2 cellular contexts compared by ENCODE assay signal in genomic region chr1:121403254-121403653, GRCh38.
DNase-seq lines count a peak whose midpoint lies in the region; ATAC-seq, FAIRE-seq and TF ChIP-seq lines count a peak whose summit lies in the region.
"Not testable (repeated sequence)": the region's sequence is repeated elsewhere in the genome, so short reads cannot be mapped to it uniquely, and the experiment has no call there.

No MANE protein-coding gene starts in this region.

- not testable (repeated sequence) for TF ChIP-seq CTCF in K562 (IDR thresholded peaks at IDR 0.05 in 2 of 3, conservative IDR thresholded peaks at IDR 0.05 in 1 of 3; ENCODE audit: insufficient read depth in 2 of 3, low read depth in 1 of 3, low read length in 3 of 3)

- not testable (repeated sequence) for DNase-seq in K562 (ENCODE audit: extremely low read depth in 1 of 4, low spot score in 3 of 4)

- POLR2A ChIA-PET in K562 (lab: Yijun Ruan, JAX): not testable (repeated sequence)

- H3K9me3 Mint-ChIP-seq in stimulated activated naive CD8-positive, alpha-beta T cell treated with anti-CD3 and anti-CD28 coated beads, Interleukin-15, Interleukin-2, amounts not matched to agents 100 ng/mL and 50 ng/mL, for 24 hours: peaks cover 16% of the 10 kb centered on the region

- not testable (repeated sequence) for H3K4me3 ChIP-seq in K562

- not testable (repeated sequence) for FAIRE-seq in K562 (lab: Jason Lieb, UNC)

- not testable (repeated sequence) for TF ChIP-seq EP300 in K562 (IDR thresholded peaks at IDR 0.05; ENCODE audit: low read length)

- not testable (repeated sequence) for H2AFZ ChIP-seq in K562 (ENCODE audit: low read depth, low read length)

- peaks cover 16% of the 10 kb centered on the region for H3K36me3 Mint-ChIP-seq in stimulated activated naive CD8-positive, alpha-beta T cell treated with anti-CD3 and anti-CD28 coated beads, Interleukin-15, Interleukin-2, amounts not matched to agents 100 ng/mL and 50 ng/mL, for 24 hours (ENCODE audit: low read depth)

- H4K20me1 ChIP-seq in K562 (replicated peaks; ENCODE audit: control insufficient read depth, insufficient read depth, low read length): not testable (repeated sequence)

- not testable (repeated sequence) for H3K4me1 ChIP-seq in K562 (replicated peaks in 1 of 2; ENCODE audit: control insufficient read depth in 2 of 2, insufficient read depth in 2 of 2, low read length in 2 of 2)

- H3K9ac ChIP-seq in K562 (ENCODE audit: insufficient read depth in 1 of 2, low read depth in 2 of 2, low read length in 2 of 2): not testable (repeated sequence)

- H3K4me2 ChIP-seq in K562 (ENCODE audit: insufficient read depth, low read length): not testable (repeated sequence)

- ATAC-seq in K562: not testable (repeated sequence)

- H3K27me3 ChIP-seq in K562 (ENCODE audit: control insufficient read depth in 2 of 2, insufficient read depth in 2 of 2, low read length in 2 of 2): not testable (repeated sequence)

- H3K36me3 ChIP-seq in K562 (ENCODE audit: control insufficient read depth, insufficient read depth, low read length): not testable (repeated sequence)

- not testable (repeated sequence) for H3K79me2 ChIP-seq in K562 (ENCODE audit: control insufficient read depth, insufficient read depth, low read length)

- not testable (repeated sequence) for H3K4me3 Mint-ChIP-seq in stimulated activated naive CD8-positive, alpha-beta T cell treated with anti-CD3 and anti-CD28 coated beads, Interleukin-15, Interleukin-2, amounts not matched to agents 100 ng/mL and 50 ng/mL, for 24 hours

- not testable (repeated sequence) for H3K27ac ChIP-seq in K562 (ENCODE audit: extremely low read depth, low read depth, low read length)

- H3K27me3 Mint-ChIP-seq in stimulated activated naive CD8-positive, alpha-beta T cell treated with anti-CD3 and anti-CD28 coated beads, Interleukin-15, Interleukin-2, amounts not matched to agents 100 ng/mL and 50 ng/mL, for 24 hours: peaks cover 16% of the 10 kb centered on the region

- peak overlapping the region; percentile 28 for H3K27ac Mint-ChIP-seq in stimulated activated naive CD8-positive, alpha-beta T cell treated with anti-CD3 and anti-CD28 coated beads, Interleukin-15, Interleukin-2, amounts not matched to agents 100 ng/mL and 50 ng/mL, for 24 hours

- TF ChIP-seq POLR2A in K562 (conservative IDR thresholded peaks at IDR 0.05): not testable (repeated sequence)

- in situ Hi-C loops in K562 (cut with MboI): not testable (repeated sequence)

- intact Hi-C loops in K562 (cut with micrococcal nuclease): not testable (repeated sequence)

- BruUV-seq in K562 (replicated peaks; lab: Mats Ljungman, UMichigan): not testable (repeated sequence)

- H3K9me1 ChIP-seq in K562 (ENCODE audit: control insufficient read depth, insufficient read depth, low read length): not testable (repeated sequence)

- H3K4me1 Mint-ChIP-seq in stimulated activated naive CD8-positive, alpha-beta T cell treated with anti-CD3 and anti-CD28 coated beads, Interleukin-15, Interleukin-2, amounts not matched to agents 100 ng/mL and 50 ng/mL, for 24 hours (ENCODE audit: low read depth): peaks cover 20% of the 10 kb centered on the region

- not testable (repeated sequence) for H3K9me3 ChIP-seq in K562 (replicated peaks; ENCODE audit: control insufficient read depth, insufficient read depth, low read depth, low read length)

- CTCF ChIA-PET in K562 (lab: Yijun Ruan, JAX; ENCODE audit: low intra/inter-chr PET ratio): not testable (repeated sequence)

- not testable (repeated sequence) for TF ChIP-seq RAD21 in K562 (CRISPR knock-in tag; conservative IDR thresholded peaks at IDR 0.05 in 1 of 2, IDR thresholded peaks at IDR 0.05 in 1 of 2)

- 79% methylated on average over 4 of the region's 7 CpGs for WGBS in K562 (ENCODE audit: insufficient coverage, low coverage, missing lambda C conversion rate)

TF ChIP-seq in K562, 482 proteins besides CTCF, POLR2A, EP300 and RAD21:
- TF ChIP-seq ZNF354B (CRISPR knock-in tag; IDR thresholded peaks at IDR 0.05): peak; percentile 73
- TF ChIP-seq ZNF507 (tag; conservative IDR thresholded peaks at IDR 0.05): peak; percentile 96
